Comparison of ENCODE assay signal across 8 cellular contexts in the genomic region with DNA sequence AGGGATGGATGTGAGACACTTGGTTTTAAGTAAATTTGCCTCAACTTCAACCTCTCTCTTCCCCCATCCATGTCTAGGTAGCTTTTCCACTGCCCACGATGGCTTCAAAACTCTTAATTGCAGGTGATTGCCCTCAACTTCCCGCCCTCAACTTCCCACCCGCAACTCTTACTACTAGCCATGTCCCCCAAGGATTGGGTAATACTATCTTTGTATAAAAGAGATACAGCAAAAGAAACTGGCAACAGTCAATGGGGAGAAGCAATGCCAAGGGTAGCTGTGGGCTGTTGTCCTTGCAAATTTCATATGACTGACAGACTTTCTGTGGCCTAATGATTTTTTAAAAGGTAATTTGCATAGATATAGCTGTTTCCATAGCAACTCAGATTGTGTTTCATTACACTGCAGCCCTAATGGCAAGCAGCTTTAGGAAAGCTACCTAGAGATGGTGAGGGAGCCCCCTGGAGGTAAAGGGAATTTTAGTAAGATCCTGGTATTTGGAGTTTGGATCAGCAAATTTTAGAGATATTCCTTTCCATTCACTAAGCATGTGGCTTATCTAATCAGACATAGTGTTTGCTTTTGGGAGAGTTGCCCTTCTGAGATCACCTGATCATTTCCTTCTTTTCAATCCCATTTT.
DNase-seq lines count a peak whose midpoint lies in the region; ATAC-seq and TF ChIP-seq lines count a peak whose summit lies in the region.

No MANE protein-coding gene starts in this region.

- H3K27ac ChIP-seq in DND-41 (ENCODE audit: low read length) (no peak overlapping the region), osteoblast (ENCODE audit: low read depth, low read length) (no peak overlapping the region)
- no peak overlapping the region for H3K27ac ChIP-seq in CD4-positive, alpha-beta T cell (ENCODE audit: low read depth, low read length)

- H3K79me2 ChIP-seq in DND-41 (ENCODE audit: insufficient read depth, low read length) (no peaks in the 10 kb centered on the region), osteoblast (ENCODE audit: insufficient read depth, low read length) (no peaks in the 10 kb centered on the region)

- DNase-seq in DND-41 (no peak), HEK293T (ENCODE audit: extremely low spot score) (peak; percentile 34), NCI-H526 (lab: John Stamatoyannopoulos, UW) (peak; percentile 93 to 94), dermis blood vessel endothelial cell (peak; percentile 31), osteoblast (ENCODE audit: insufficient read length, low spot score, missing footprints) (no peak)
- DNase-seq in stimulated activated CD4-positive, alpha-beta T cell treated with anti-CD3 and anti-CD28 coated beads, Interleukin-4, amount 100 ng/mL, for 24 hours = no peak
- no peak for DNase-seq in CD4-positive, alpha-beta T cell

- H3K4me3 Mint-ChIP-seq in CD4-positive, alpha-beta T cell = no peak overlapping the region

- no peaks in the 10 kb centered on the region for H3K9me3 Mint-ChIP-seq in CD4-positive, alpha-beta T cell

- no peak overlapping the region for H3K27ac Mint-ChIP-seq in CD4-positive, alpha-beta T cell

- H3K36me3 Mint-ChIP-seq in CD4-positive, alpha-beta T cell (ENCODE audit: low read depth) = no peaks in the 10 kb centered on the region

- H2AFZ ChIP-seq in DND-41 (ENCODE audit: low read depth, low read length) (no peak overlapping the region), osteoblast (ENCODE audit: low read length) (no peak overlapping the region)

- no peak overlapping the region for H3K9ac ChIP-seq in DND-41 (ENCODE audit: low read depth, low read length)

- H3K4me1 ChIP-seq in DND-41 (ENCODE audit: insufficient read depth, low read length) = no peaks in the 10 kb centered on the region
- no peaks in the 10 kb centered on the region for H3K4me1 ChIP-seq in osteoblast (ENCODE audit: insufficient read depth, low read length)

- no peaks in the 10 kb centered on the region for H3K4me1 Mint-ChIP-seq in CD4-positive, alpha-beta T cell (ENCODE audit: low read depth)

- no peaks in the 10 kb centered on the region for H4K20me1 ChIP-seq in DND-41 (ENCODE audit: insufficient read depth, low read length)
- H4K20me1 ChIP-seq in osteoblast (ENCODE audit: insufficient read depth, low read length) = no peaks in the 10 kb centered on the region

- H3K4me3 ChIP-seq in DND-41 (ENCODE audit: low read depth in 1 of 2, low read length in 2 of 2) = no peak overlapping the region
- no peak overlapping the region for H3K4me3 ChIP-seq in osteoblast (ENCODE audit: insufficient read depth, low read length)

- CTCF ChIA-PET in HEK293T (lab: Yijun Ruan, JAX) = no interaction called here
- CTCF ChIA-PET in CD4-positive, alpha-beta T cell (lab: Charles Lee) = no interaction called here

- H3K9me3 ChIP-seq in DND-41 (ENCODE audit: insufficient read depth, low read length, severe bottlenecking) (no peaks in the 10 kb centered on the region), osteoblast (ENCODE audit: low read depth, low read length) (no peaks in the 10 kb centered on the region)
- H3K9me3 ChIP-seq in CD4-positive, alpha-beta T cell (ENCODE audit: control insufficient read depth, low read length) = no peaks in the 10 kb centered on the region

- H3K4me2 ChIP-seq in DND-41 (ENCODE audit: insufficient read depth, low read length) (no peak overlapping the region), osteoblast (ENCODE audit: insufficient read depth, low read length) (no peak overlapping the region)

- H3K36me3 ChIP-seq in DND-41 (ENCODE audit: insufficient read depth, low read length) (no peaks in the 10 kb centered on the region), osteoblast (ENCODE audit: insufficient read depth, low read length) (no peaks in the 10 kb centered on the region)

- no peaks in the 10 kb centered on the region for H3K27me3 ChIP-seq in DND-41 (ENCODE audit: insufficient read depth, low read length, poor library complexity)
- no peaks in the 10 kb centered on the region for H3K27me3 ChIP-seq in osteoblast (ENCODE audit: insufficient read depth, low read length)
- no peaks in the 10 kb centered on the region for H3K27me3 ChIP-seq in CD4-positive, alpha-beta T cell (ENCODE audit: control insufficient read depth, insufficient read depth, low read length)

- TF ChIP-seq CTCF in DND-41 (IDR thresholded peaks at IDR 0.05; ENCODE audit: borderline replicate concordance, extremely low read depth, low read length, poor library complexity, severe bottlenecking) (peak; percentile 57), osteoblast (IDR thresholded peaks at IDR 0.05; ENCODE audit: extremely low read depth, low read depth, low read length) (peak; percentile 50)
- TF ChIP-seq CTCF in CD4-positive, alpha-beta T cell (IDR thresholded peaks at IDR 0.05) = no peak

- POLR2A ChIA-PET in HEK293T (lab: Yijun Ruan, JAX) = no interaction called here
- POLR2A ChIA-PET in CD4-positive, alpha-beta T cell (lab: Charles Lee) = no interaction called here

- intact Hi-C loops in CD4-positive, alpha-beta T cell (cut with DNase I, micrococcal nuclease) = no loop called here

- no peak; the same call in 2 of the 3 replicates for ATAC-seq in DND-41 (ENCODE audit: insufficient read depth, low read depth)
- ATAC-seq in GM21529 (IDR thresholded peaks at IDR 0.05; ENCODE audit: unreplicated experiment) = no peak
- ATAC-seq in CD4-positive, alpha-beta T cell (ENCODE audit: poor library complexity) = no peak

- peaks cover 8% of the 10 kb centered on the region for H3K27me3 Mint-ChIP-seq in CD4-positive, alpha-beta T cell

TF ChIP-seq in HEK293T, 16 proteins besides CTCF, POLR2A, EP300 and RAD21:
- no peak for TF ChIP-seq TARDBP (IDR thresholded peaks at IDR 0.05)
- no peak for TF ChIP-seq L3MBTL2 (conservative IDR thresholded peaks at IDR 0.05)
TF ChIP-seq in HEK293T: peak in this region for 0.

Comparison
In these comparisons a context has a peak if more than half of its experiments do, and no peak if none do; other contexts are left out.
1. DNase-seq: peak in HEK293T (single experiment), NCI-H526 (2 of 2) and dermis blood vessel endothelial cell (single experiment); none in DND-41 (single experiment), osteoblast (single experiment), stimulated activated CD4-positive, alpha-beta T cell treated with anti-CD3 and anti-CD28 coated beads, Interleukin-4, amount 100 ng/mL, for 24 hours (single experiment) and CD4-positive, alpha-beta T cell (0 of 10).